In the genomic region with DNA sequence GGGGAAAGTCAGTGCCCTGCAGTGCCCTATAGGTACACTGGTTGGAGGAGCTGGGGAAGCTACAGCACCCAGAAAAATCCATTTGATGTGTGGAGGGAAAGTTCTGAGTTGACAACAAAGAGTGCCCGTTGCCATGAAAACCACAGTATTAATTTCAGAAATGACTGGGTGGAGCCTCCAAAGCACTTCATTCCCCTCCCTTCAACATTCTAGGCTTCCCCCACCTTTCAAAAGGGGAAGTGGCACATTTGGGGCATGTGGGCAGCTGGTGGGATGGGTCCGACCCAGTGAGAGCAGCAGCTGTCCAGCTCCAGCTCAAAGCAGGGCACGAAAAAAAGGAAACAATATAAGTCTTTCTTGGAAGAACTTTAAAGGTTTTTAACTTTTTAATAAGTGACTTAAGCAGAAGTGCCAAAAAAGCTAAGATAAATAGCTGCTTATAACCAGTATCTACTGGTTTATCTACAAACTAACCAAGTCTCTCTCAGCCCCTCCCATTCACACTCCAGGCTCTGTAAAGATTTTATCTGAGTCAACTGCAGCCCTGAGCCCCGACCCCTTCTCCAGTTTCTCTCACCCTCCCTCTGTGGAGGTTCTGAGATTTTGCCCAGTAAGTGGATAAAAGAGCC, we compare ENCODE assay signal across 8 cellular contexts. TPM values are rescaled to one million over a fixed set of nuclear protein-coding genes. Genes with fewer than 3 reads are reported as not detected.
DNase-seq lines count a peak whose midpoint lies in the region; ATAC-seq and TF ChIP-seq lines count a peak whose summit lies in the region.

No MANE protein-coding gene starts in this region.

- peaks cover 8% of the 10 kb centered on the region for H3K79me2 ChIP-seq in smooth muscle cell (ENCODE audit: low read depth)

- H3K4me2 ChIP-seq in smooth muscle cell = peak overlapping the region; percentile 79

- H3K9me3 ChIP-seq in heart left ventricle = no peaks in the 10 kb centered on the region
- no peaks in the 10 kb centered on the region for H3K9me3 ChIP-seq in smooth muscle cell (replicated peaks; ENCODE audit: low read depth)

- H3K36me3 Mint-ChIP-seq in activated T-helper 17 cell treated with anti-CD3 and anti-CD28 coated beads, Interleukin-2, amount 50 U/mL, for 72 hours (ENCODE audit: low read depth) = peaks cover 86% of the 10 kb centered on the region

- H3K27ac ChIP-seq in heart left ventricle (peak overlapping the region; percentile 65 to 98 (median 92)), smooth muscle cell (ENCODE audit: low read depth) (peak overlapping the region; percentile 98)

- intact Hi-C loops in heart left ventricle (cut with DNase I) (loop anchor here in 1 of 10 donors (5.0 kb wide), 1 partner anchor 133 kb away; no protein-coding TSS in a partner anchor), posterior vena cava (cut with DNase I) (loop anchor here (5.0 to 10.0 kb wide), 2 partner anchors 158 to 751 kb away; no protein-coding TSS in a partner anchor)

- peak overlapping the region; percentile 92 for H3K4me3 Mint-ChIP-seq in activated T-helper 17 cell treated with anti-CD3 and anti-CD28 coated beads, Interleukin-2, amount 50 U/mL, for 72 hours

- ATAC-seq in GM21619 (IDR thresholded peaks at IDR 0.05; ENCODE audit: unreplicated experiment) = peak; percentile 23
- ATAC-seq in activated T-helper 17 cell treated with anti-CD3 and anti-CD28 coated beads, Interleukin-2, amount 50 U/mL, for 72 hours (replicated peaks) = peak; percentile 17
- ATAC-seq in heart left ventricle = no peak
- ATAC-seq in GM21515 (IDR thresholded peaks at IDR 0.05; ENCODE audit: unreplicated experiment) = no peak

- TF ChIP-seq POLR2A in heart left ventricle (IDR thresholded peaks at IDR 0.05) = no peak

- H3K4me1 ChIP-seq in heart left ventricle = peaks cover 18 to 97% (median 77%) of the 10 kb centered on the region in 12 donors
- H3K4me1 ChIP-seq in smooth muscle cell (ENCODE audit: low read depth) = peaks cover 48% of the 10 kb centered on the region

- H3K9me3 Mint-ChIP-seq in activated T-helper 17 cell treated with anti-CD3 and anti-CD28 coated beads, Interleukin-2, amount 50 U/mL, for 72 hours = no peaks in the 10 kb centered on the region

- peak; percentile 61 for DNase-seq in DMS 273 treated with DMSO at 0.1 percent for 48 hours (lab: John Stamatoyannopoulos, UW)
- DNase-seq in NOMO-1 (lab: John Stamatoyannopoulos, UW; ENCODE audit: unreplicated experiment in 2 of 2) = peak; percentile 91 to 95
- peak in 2 of 5 donors; percentile 47 to 63 for DNase-seq in heart left ventricle
- DNase-seq in smooth muscle cell (lab: John Stamatoyannopoulos, UW; ENCODE audit: unreplicated experiment) = no peak
- no peak for DNase-seq in posterior vena cava (ENCODE audit: low spot score)

- H3K27me3 ChIP-seq in heart left ventricle = no peaks in the 10 kb centered on the region
- H3K27me3 ChIP-seq in smooth muscle cell (ENCODE audit: low read depth) = no peaks in the 10 kb centered on the region

- H4K20me1 ChIP-seq in smooth muscle cell (ENCODE audit: low read depth) = peaks cover 29% of the 10 kb centered on the region

- H3K27me3 Mint-ChIP-seq in activated T-helper 17 cell treated with anti-CD3 and anti-CD28 coated beads, Interleukin-2, amount 50 U/mL, for 72 hours = no peaks in the 10 kb centered on the region

- H2AFZ ChIP-seq in smooth muscle cell (ENCODE audit: low read depth) = no peak overlapping the region

- peak overlapping the region; percentile 99 for H3K27ac Mint-ChIP-seq in activated T-helper 17 cell treated with anti-CD3 and anti-CD28 coated beads, Interleukin-2, amount 50 U/mL, for 72 hours

- 43 to 52% (median 45%) methylated on average over 4 of the region's 4 CpGs for WGBS in heart left ventricle, 4 donors
- WGBS in smooth muscle cell (ENCODE audit: low lambda C conversion rate) = 45% methylated on average over 4 of the region's 4 CpGs

- peaks cover 52% of the 10 kb centered on the region for H3F3A ChIP-seq in smooth muscle cell (ENCODE audit: low read depth)

- peaks cover 81% of the 10 kb centered on the region for H3K4me1 Mint-ChIP-seq in activated T-helper 17 cell treated with anti-CD3 and anti-CD28 coated beads, Interleukin-2, amount 50 U/mL, for 72 hours

- TF ChIP-seq CTCF in heart left ventricle (IDR thresholded peaks at IDR 0.05) = no peak
- no peak for TF ChIP-seq CTCF in smooth muscle cell (IDR thresholded peaks at IDR 0.05; ENCODE audit: borderline replicate concordance, insufficient read depth, poor library complexity, severe bottlenecking)

- H3K4me3 ChIP-seq in heart left ventricle (peak overlapping the region in 8 of 12 donors; percentile 2 to 40 (median 12)), smooth muscle cell (no peak overlapping the region)

- peak overlapping the region; percentile 33 for H3K9ac ChIP-seq in smooth muscle cell (ENCODE audit: low read depth)

- H3K36me3 ChIP-seq in heart left ventricle (peaks cover 0 to 29% (median 26%) of the 10 kb centered on the region in 9 donors), smooth muscle cell (ENCODE audit: low read depth) (no peaks in the 10 kb centered on the region)

RNA-seq across cellular contexts. Expression of a gene that starts 9.0 kb away (rescaled TPM):
- total RNA-seq in activated T-helper 17 cell treated with anti-CD3 and anti-CD28 coated beads, Interleukin-2, amount 50 U/mL, for 72 hours = 100 to 1,000 TPM; 155 to 336 TPM
- total RNA-seq in heart left ventricle (100 to 1,000 TPM; 251 to 861 (median 409) TPM), smooth muscle cell (229 and 240 TPM in 2 replicates), posterior vena cava (100 to 1,000 TPM; 938 to 955 TPM)
- polyA plus RNA-seq in heart left ventricle (100 to 1,000 TPM in 1 of 2 donors, 10 to 100 TPM in 1; 84.4 to 251 TPM), smooth muscle cell (27.2 and 58.8 TPM in 2 replicates)

RNA-seq across cellular contexts. Expression of a gene that starts 18.1 kb away (rescaled TPM):
- total RNA-seq in activated T-helper 17 cell treated with anti-CD3 and anti-CD28 coated beads, Interleukin-2, amount 50 U/mL, for 72 hours = 1,000 to 10,000 TPM; 1,690 to 1,865 TPM
- total RNA-seq in heart left ventricle (1,000 to 10,000 TPM in 3 of 9 donors, 100 to 1,000 TPM in 6; 799 to 1,135 (median 929) TPM), smooth muscle cell (773 and 864 TPM in 2 replicates), posterior vena cava (100 to 1,000 TPM; 706 to 749 TPM)
- polyA plus RNA-seq in heart left ventricle (1,000 to 10,000 TPM in 1 of 2 donors, 100 to 1,000 TPM in 1; 549 to 1,190 TPM), smooth muscle cell (433 and 463 TPM in 2 replicates)

RNA-seq across cellular contexts. Expression of a gene that starts 35.7 kb away (rescaled TPM):
- total RNA-seq in activated T-helper 17 cell treated with anti-CD3 and anti-CD28 coated beads, Interleukin-2, amount 50 U/mL, for 72 hours = 10 to 100 TPM; 23.8 to 25.7 TPM
- total RNA-seq in heart left ventricle = 10 to 100 TPM in 7 of 9 donors, 1 to 10 TPM in 2; 6.3 to 16.3 (median 11.3) TPM
- 10 to 100 TPM in 1 of 2 donors, 1 to 10 TPM in 1; 8.5 to 12.2 TPM for polyA plus RNA-seq in heart left ventricle
- 3.0 and 5.5 TPM in 2 replicates for total RNA-seq in smooth muscle cell
- 15.9 and 18.6 TPM in 2 replicates for polyA plus RNA-seq in smooth muscle cell
- total RNA-seq in posterior vena cava = 10 to 100 TPM; 10.7 to 14.1 TPM

RNA-seq across cellular contexts. Expression of a gene that starts 46.1 kb away (rescaled TPM):
- total RNA-seq in activated T-helper 17 cell treated with anti-CD3 and anti-CD28 coated beads, Interleukin-2, amount 50 U/mL, for 72 hours = 100 to 1,000 TPM; 142 to 198 TPM
- 10 to 100 TPM; 24.1 to 55.3 (median 33.7) TPM for total RNA-seq in heart left ventricle
- 10 to 100 TPM; 18.4 to 40.3 TPM for polyA plus RNA-seq in heart left ventricle
- total RNA-seq in smooth muscle cell = 57.0 and 65.9 TPM in 2 replicates
- 20.5 and 22.7 TPM in 2 replicates for polyA plus RNA-seq in smooth muscle cell
- total RNA-seq in posterior vena cava = 10 to 100 TPM; 56.5 to 67.2 TPM

RNA-seq across cellular contexts. Expression of a gene that starts 57.0 kb away (rescaled TPM):
- 100 to 1,000 TPM; 122 to 130 TPM for total RNA-seq in activated T-helper 17 cell treated with anti-CD3 and anti-CD28 coated beads, Interleukin-2, amount 50 U/mL, for 72 hours
- total RNA-seq in heart left ventricle = 10 to 100 TPM in 8 of 9 donors, 1 to 10 TPM in 1; 8.8 to 40.9 (median 16.2) TPM
- 10 to 100 TPM; 14.7 to 15.3 TPM for polyA plus RNA-seq in heart left ventricle
- 20.6 and 35.0 TPM in 2 replicates for total RNA-seq in smooth muscle cell
- 36.8 and 47.2 TPM in 2 replicates for polyA plus RNA-seq in smooth muscle cell
- total RNA-seq in posterior vena cava = 10 to 100 TPM; 58.7 to 63.8 TPM

Comparison
In these comparisons a context has a peak if more than half of its experiments do, and no peak if none do; other contexts are left out.
1. DNase-seq: peak in DMS 273 treated with DMSO at 0.1 percent for 48 hours (single experiment) and NOMO-1 (2 of 2); none in smooth muscle cell (single experiment) and posterior vena cava (single experiment).
2. ATAC-seq: peak in GM21619 (single experiment) and activated T-helper 17 cell treated with anti-CD3 and anti-CD28 coated beads, Interleukin-2, amount 50 U/mL, for 72 hours (single experiment); none in heart left ventricle (0 of 4) and GM21515 (single experiment).